8 cellular contexts compared by ENCODE assay signal in the genomic region with DNA sequence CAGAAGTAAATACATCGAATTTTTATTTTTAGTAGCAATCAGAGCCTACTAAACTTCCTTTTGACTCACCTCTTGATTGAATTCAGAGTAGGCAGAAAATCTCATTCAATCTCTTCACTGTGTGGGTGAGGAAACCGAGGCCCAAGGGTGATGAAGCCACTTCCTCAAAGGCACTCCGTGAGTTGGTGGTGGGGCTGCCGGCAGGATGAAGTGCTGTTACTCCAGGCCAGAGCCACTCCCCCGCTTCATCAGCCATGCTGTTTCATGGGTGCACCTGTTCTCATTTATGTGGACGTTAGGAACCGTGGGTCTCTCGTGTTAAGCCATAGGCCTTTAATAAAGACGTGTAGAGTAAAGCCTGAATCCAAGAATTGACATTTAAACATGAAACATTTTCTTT. TPM values are rescaled to one million over a fixed set of nuclear protein-coding genes. Genes with fewer than 3 reads are reported as not detected.
DNase-seq lines count a peak whose midpoint lies in the region; ATAC-seq and TF ChIP-seq lines count a peak whose summit lies in the region.

No MANE protein-coding gene starts in this region.

- peak overlapping the region; percentile 68 to 74 for H3K27ac Mint-ChIP-seq in natural killer cell treated with Interleukin-12 subunit alpha and Interleukin-12 subunit beta and Interleukin-15 and Interleukin-18, amount 100 ng/mL, for 72 hours

- no peaks in the 10 kb centered on the region for H3K36me3 Mint-ChIP-seq in natural killer cell treated with Interleukin-12 subunit alpha and Interleukin-12 subunit beta and Interleukin-15 and Interleukin-18, amount 100 ng/mL, for 72 hours

- ATAC-seq in HG03342 (IDR thresholded peaks at IDR 0.05; ENCODE audit: unreplicated experiment): peak; percentile 54
- peak; percentile 98 for ATAC-seq in natural killer cell treated with Interleukin-12 subunit alpha and Interleukin-12 subunit beta and Interleukin-15 and Interleukin-18, amount 100 ng/mL, for 72 hours

- H3K36me3 ChIP-seq in right atrium auricular region: no peaks in the 10 kb centered on the region

- peak overlapping the region; percentile 86 for H3K4me3 Mint-ChIP-seq in natural killer cell treated with Interleukin-12 subunit alpha and Interleukin-12 subunit beta and Interleukin-15 and Interleukin-18, amount 100 ng/mL, for 72 hours

- peaks cover 0 to 3% of the 10 kb centered on the region in 2 donors for H3K27me3 Mint-ChIP-seq in natural killer cell treated with Interleukin-12 subunit alpha and Interleukin-12 subunit beta and Interleukin-15 and Interleukin-18, amount 100 ng/mL, for 72 hours

- no peak overlapping the region for H3K27ac ChIP-seq in right atrium auricular region

- DNase-seq in DMS153 (lab: John Stamatoyannopoulos, UW) (peak; percentile 27), right atrium auricular region (ENCODE audit: low spot score) (no peak), NCI-H2196 treated with DMSO at 0.1 percent for 48 hours (lab: John Stamatoyannopoulos, UW; ENCODE audit: unreplicated experiment) (no peak), NCI-H82 treated with DMSO at 0.1 percent for 48 hours (lab: John Stamatoyannopoulos, UW; ENCODE audit: unreplicated experiment) (no peak), globus pallidus (ENCODE audit: low spot score) (no peak)
- peak; percentile 42 to 49 for DNase-seq in activated CD4-positive, alpha-beta T cell treated with anti-CD3 and anti-CD28 coated beads, Interleukin-2, amount 50 U/mL, for 4 hours
- peak; percentile 88 for DNase-seq in natural killer cell treated with Interleukin-12 subunit alpha and Interleukin-12 subunit beta and Interleukin-15 and Interleukin-18, amount 100 ng/mL, for 72 hours (ENCODE audit: low spot score)

- H3K4me1 Mint-ChIP-seq in natural killer cell treated with Interleukin-12 subunit alpha and Interleukin-12 subunit beta and Interleukin-15 and Interleukin-18, amount 100 ng/mL, for 72 hours (ENCODE audit: low read depth in 2 of 2): peaks cover 19 to 26% of the 10 kb centered on the region in 2 donors

- H3K9me3 Mint-ChIP-seq in natural killer cell treated with Interleukin-12 subunit alpha and Interleukin-12 subunit beta and Interleukin-15 and Interleukin-18, amount 100 ng/mL, for 72 hours: no peaks in the 10 kb centered on the region

- H3K27me3 ChIP-seq in right atrium auricular region: no peaks in the 10 kb centered on the region

- H3K4me1 ChIP-seq in right atrium auricular region: no peaks in the 10 kb centered on the region

- no peaks in the 10 kb centered on the region for H3K9me3 ChIP-seq in right atrium auricular region

- no peak overlapping the region for H3K4me3 ChIP-seq in right atrium auricular region

- no peak for TF ChIP-seq CTCF in right atrium auricular region (IDR thresholded peaks at IDR 0.05)

RNA-seq across cellular contexts. Expression of a gene that starts 13.2 kb away (rescaled TPM):
- 10 to 100 TPM; 11.1 to 15.7 TPM for total RNA-seq in natural killer cell treated with Interleukin-12 subunit alpha and Interleukin-12 subunit beta and Interleukin-15 and Interleukin-18, amount 100 ng/mL, for 72 hours
- 1 to 10 TPM; 8.2 to 9.0 TPM for total RNA-seq in right atrium auricular region

RNA-seq across cellular contexts. Expression of a gene that starts 20.8 kb away (rescaled TPM):
- total RNA-seq in natural killer cell treated with Interleukin-12 subunit alpha and Interleukin-12 subunit beta and Interleukin-15 and Interleukin-18, amount 100 ng/mL, for 72 hours: 100 to 1,000 TPM in 1 of 2 donors, 10 to 100 TPM in 1; 58.1 to 112 TPM
- total RNA-seq in right atrium auricular region: 10 to 100 TPM; 28.5 to 30.7 TPM

Comparison
In these comparisons a context has a peak if more than half of its experiments do, and no peak if none do; other contexts are left out.
1. DNase-seq: peak in DMS153 (single experiment), activated CD4-positive, alpha-beta T cell treated with anti-CD3 and anti-CD28 coated beads, Interleukin-2, amount 50 U/mL, for 4 hours (2 of 2) and natural killer cell treated with Interleukin-12 subunit alpha and Interleukin-12 subunit beta and Interleukin-15 and Interleukin-18, amount 100 ng/mL, for 72 hours (single experiment); none in right atrium auricular region (single experiment), NCI-H2196 treated with DMSO at 0.1 percent for 48 hours (single experiment), NCI-H82 treated with DMSO at 0.1 percent for 48 hours (single experiment) and globus pallidus (single experiment).